In genomic region chr10:60819271-60819670, GRCh38 we compare ENCODE assay signal across 27 cellular contexts.
"Had no signal": no experiment of that assay in that cellular context is flagged by ENCODE, and none has a peak within 500 bp of the region (broad histone marks: within the 10 kb centered on the region; RNA-seq: fewer than 3 reads in every experiment).

No MANE protein-coding gene starts in this region.

- H3K27me3 ChIP-seq: body of pancreas, dorsolateral prefrontal cortex, pancreas, sigmoid colon, stomach, thyroid gland, upper lobe of right lung had no signal

- H3K9me3 ChIP-seq: body of pancreas, pancreas, prostate gland, sigmoid colon, stomach, thyroid gland, upper lobe of right lung had no signal

- H3K4me3 ChIP-seq: body of pancreas, coronary artery, dorsolateral prefrontal cortex, pancreas, prostate gland, sigmoid colon, stomach, thyroid gland, upper lobe of right lung had no signal

- H3K36me3 ChIP-seq: pancreas, prostate gland, sigmoid colon, stomach, thyroid gland, upper lobe of right lung had no signal

- ATAC-seq: activated CD4-positive, alpha-beta T cell treated with anti-CD3 and anti-CD28 coated beads for 36 hours; activated CD8-positive, alpha-beta T cell treated with anti-CD3 and anti-CD28 coated beads, Interleukin-2, amount 10 ng/mL, durations not matched to agents 7 days and 5 days; activated T-cell treated with anti-CD3 and anti-CD28 coated beads, Interleukin-2, amount 50 U/mL, for 72 hours; body of pancreas; stimulated activated naive B cell treated with anti-CD40 and anti-IgM and Interleukin-4, amounts not matched to agents 10 μg/mL and 1 μg/mL and 100 μg/mL, for 72 hours; upper lobe of right lung had no signal

- H3K27ac ChIP-seq: body of pancreas, pancreas, prostate gland, thyroid gland, upper lobe of right lung had no signal

- H3K4me1 ChIP-seq: prostate gland had no signal

- DNase-seq: activated CD4-positive, alpha-beta T cell treated with anti-CD3 and anti-CD28 coated beads for 36 hours; activated CD4-positive, CD25-positive, alpha-beta regulatory T cell; activated CD8-positive, alpha-beta T cell treated with anti-CD3 and anti-CD28 coated beads, Interleukin-2, amount 10 ng/mL, durations not matched to agents 7 days and 5 days; activated effector memory CD4-positive, alpha-beta T cell treated with Interleukin-2 at 50 U/mL for 16 hours; activated naive CD4-positive, alpha-beta T cell treated with Interleukin-2 at 50 U/mL for 16 hours; activated T-cell treated with anti-CD3 and anti-CD28 coated beads for 4 hours; activated T-cell treated with anti-CD3 and anti-CD28 coated beads, Interleukin-2, amount 50 U/mL, for 72 hours; anterior cingulate cortex; body of pancreas; cerebellar nuclear complex; dorsolateral prefrontal cortex; effector memory CD4-positive, alpha-beta T cell; islet precursor cell; left ventricle myocardium superior; mammary epithelial cell; naive B cell; pancreas; sigmoid colon; stimulated activated CD4-positive, alpha-beta T cell treated with anti-CD3 and anti-CD28 coated beads, Interleukin-15, amount 100 ng/mL, for 24 hours; stimulated activated CD4-positive, alpha-beta T cell treated with anti-CD3 and anti-CD28 coated beads, Interleukin-2, amount 100 ng/mL, for 24 hours; stimulated activated naive B cell treated with anti-CD40 and anti-IgM and Interleukin-4, amounts not matched to agents 10 μg/mL and 1 μg/mL and 100 μg/mL, for 72 hours; stomach; T-helper 1 cell; thyroid gland; upper lobe of right lung had no signal
